25 cellular contexts compared by ENCODE assay signal in the genomic region with DNA sequence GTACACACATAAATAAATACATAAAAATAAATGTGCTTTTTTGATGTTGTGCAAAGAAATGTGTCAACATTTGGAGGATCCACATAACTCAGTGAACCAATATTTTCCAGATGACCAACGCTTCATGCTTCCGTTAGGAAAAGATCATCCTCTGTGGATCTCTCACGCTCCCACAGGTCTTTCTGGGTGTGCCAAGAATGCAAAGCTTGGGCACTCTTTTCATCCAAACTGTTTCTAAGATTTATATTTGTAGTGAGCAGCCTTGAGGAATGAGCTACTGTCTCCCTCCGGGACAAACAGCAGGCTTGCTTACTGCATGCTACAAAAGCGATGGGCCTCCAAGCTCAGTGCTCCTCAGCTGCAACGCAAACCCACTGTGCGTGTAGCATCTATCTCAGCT.
"Had no signal": no experiment of that assay in that cellular context is flagged by ENCODE, and none has a peak within 500 bp of the region (broad histone marks: within the 10 kb centered on the region; RNA-seq: fewer than 3 reads in every experiment).

No MANE protein-coding gene starts in this region.

- H3K4me3 ChIP-seq: SK-N-MC had no signal

- DNase-seq: activated CD4-positive, alpha-beta memory T cell treated with anti-CD3 and anti-CD28 coated beads, Interleukin-2, amount 10 ng/mL, durations not matched to agents 7 days and 5 days; activated CD4-positive, alpha-beta T cell treated with anti-CD3 and anti-CD28 coated beads, Interleukin-2, amount 10 ng/mL, durations not matched to agents 7 days and 5 days; activated CD4-positive, CD25-positive, alpha-beta regulatory T cell; activated CD8-positive, alpha-beta memory T cell treated with anti-CD3 and anti-CD28 coated beads, Interleukin-2, amount 50 U/mL, for 4 hours; activated naive CD4-positive, alpha-beta T cell treated with Interleukin-2 at 50 U/mL for 16 hours; activated naive CD8-positive, alpha-beta T cell treated with anti-CD3 and anti-CD28 coated beads, Interleukin-2, amount 50 U/mL, for 24 hours; activated T-cell treated with anti-CD3 and anti-CD28 coated beads, Interleukin-2, amount 50 U/mL, for 72 hours; amygdala; Kasumi-1; KBM-7; NCI-H1048; NCI-H146; NCI-H1930; NCI-H2107; NCI-H2171 treated with DMSO at 0.1 percent for 48 hours; NCI-H226; NCI-H526 treated with DMSO at 0.1 percent for 48 hours; NCI-H82; SIG-M5; T-cell; T-helper 2 cell; T1000 had no signal

- ATAC-seq: activated naive CD4-positive, alpha-beta T cell treated with anti-CD3 and anti-CD28 coated beads, Interleukin-2, amount 50 U/mL, for 72 hours; activated naive CD8-positive, alpha-beta T cell treated with anti-CD3 and anti-CD28 coated beads, Interleukin-2, amount 50 U/mL, for 24 hours; activated T-cell treated with anti-CD3 and anti-CD28 coated beads, Interleukin-2, amount 50 U/mL, for 72 hours; T-cell had no signal

- H3K27ac ChIP-seq: SK-N-MC, VCaP had no signal
